ENCODE assay signal across 1 cellular context in the genomic region with DNA sequence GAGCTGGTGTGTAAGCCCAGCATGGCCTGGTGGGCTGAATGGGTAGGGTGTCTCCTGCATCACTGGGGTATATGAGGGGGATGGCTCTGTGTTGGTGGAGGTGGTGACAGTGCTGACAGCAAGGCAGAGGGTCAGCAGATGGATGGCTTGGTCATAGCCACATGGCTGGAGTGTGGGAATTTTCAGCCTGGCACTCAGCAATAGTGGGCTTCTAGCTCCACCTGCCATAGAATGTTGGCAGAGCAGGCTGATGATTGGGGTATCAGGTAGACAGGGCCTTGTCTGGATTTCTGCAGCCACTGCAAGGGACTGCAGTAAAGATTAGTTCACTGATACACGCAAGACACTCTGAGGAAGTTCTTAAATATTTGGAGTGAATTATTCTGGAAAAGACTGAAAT.
A peak's percentile ranks its signal among the peaks of the same experiment; 100 is the strongest.
TF ChIP-seq lines count a peak whose summit lies in the region.

No MANE protein-coding gene starts in this region.

TF ChIP-seq in HepG2, 621 proteins besides CTCF, POLR2A, EP300 and RAD21 (continued from another document):
- TF ChIP-seq SMC3 (IDR thresholded peaks at IDR 0.05; ENCODE audit: low read length) (0 out of 2 replicates have a peak, but pooled peaks have one; percentile 1), STAG1 (CRISPR knock-in tag; IDR thresholded peaks at IDR 0.05) (peak; percentile 48), FOXA3 (CRISPR knock-in tag; IDR thresholded peaks at IDR 0.05) (no peak), SRSF9 (IDR thresholded peaks at IDR 0.05; ENCODE audit: borderline replicate concordance, insufficient read depth, low read depth, low read length, poor library complexity, severe bottlenecking) (no peak)
- TF ChIP-seq, protein P1, sequence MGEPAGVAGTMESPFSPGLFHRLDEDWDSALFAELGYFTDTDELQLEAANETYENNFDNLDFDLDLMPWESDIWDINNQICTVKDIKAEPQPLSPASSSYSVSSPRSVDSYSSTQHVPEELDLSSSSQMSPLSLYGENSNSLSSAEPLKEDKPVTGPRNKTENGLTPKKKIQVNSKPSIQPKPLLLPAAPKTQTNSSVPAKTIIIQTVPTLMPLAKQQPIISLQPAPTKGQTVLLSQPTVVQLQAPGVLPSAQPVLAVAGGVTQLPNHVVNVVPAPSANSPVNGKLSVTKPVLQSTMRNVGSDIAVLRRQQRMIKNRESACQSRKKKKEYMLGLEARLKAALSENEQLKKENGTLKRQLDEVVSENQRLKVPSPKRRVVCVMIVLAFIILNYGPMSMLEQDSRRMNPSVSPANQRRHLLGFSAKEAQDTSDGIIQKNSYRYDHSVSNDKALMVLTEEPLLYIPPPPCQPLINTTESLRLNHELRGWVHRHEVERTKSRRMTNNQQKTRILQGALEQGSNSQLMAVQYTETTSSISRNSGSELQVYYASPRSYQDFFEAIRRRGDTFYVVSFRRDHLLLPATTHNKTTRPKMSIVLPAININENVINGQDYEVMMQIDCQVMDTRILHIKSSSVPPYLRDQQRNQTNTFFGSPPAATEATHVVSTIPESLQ (CRISPR knock-in tag; conservative IDR thresholded peaks at IDR 0.05) = no peak
